In genomic region chr21:16532841-16533240, GRCh38 we compare ENCODE assay signal across 13 cellular contexts.
DNase-seq lines count a peak whose midpoint lies in the region; TF ChIP-seq lines count a peak whose summit lies in the region.
"Had no signal": no experiment of that assay in that cellular context is flagged by ENCODE, and none has a peak within 500 bp of the region (broad histone marks: within the 10 kb centered on the region; RNA-seq: fewer than 3 reads in every experiment).

No MANE protein-coding gene starts in this region.

- no peak overlapping the region for H3K4me3 Mint-ChIP-seq in activated naive CD4-positive, alpha-beta T cell treated with anti-CD3 and anti-CD28 coated beads for 36 hours
- H3K4me3 Mint-ChIP-seq: B cell; dendritic cell treated with granulocyte-macrophage colony-stimulating factor and Interleukin-4, amounts not matched to agents 40 ng/mL and 50 ng/mL, for 4 days had no signal

- CTCF ChIA-PET in activated naive CD4-positive, alpha-beta T cell treated with anti-CD3 and anti-CD28 coated beads for 36 hours (lab: Charles Lee), result no interaction called here

- DNase-seq in AG20443 (ENCODE audit: low spot score) (peak; percentile 26), amniotic epithelial cell (ENCODE audit: low read depth) (peak; percentile 26), fibroblast of the aortic adventitia (ENCODE audit: low read depth) (peak; percentile 74), sigmoid colon (no peak), GM13977 (ENCODE audit: low spot score) (no peak), amniotic stem cell (lab: John Stamatoyannopoulos, UW) (no peak), amygdala (lab: John Stamatoyannopoulos, UW) (no peak)
- DNase-seq in activated naive CD4-positive, alpha-beta T cell treated with anti-CD3 and anti-CD28 coated beads for 36 hours, result no peak
- DNase-seq: activated CD4-positive, alpha-beta T cell treated with anti-CD3 and anti-CD28 coated beads for 4 hours; KBM-7; NCI-H2029 had no signal

- peak overlapping the region; percentile 75 to 79 (median 78) for H3K27ac ChIP-seq in sigmoid colon

- TF ChIP-seq EP300 in sigmoid colon (IDR thresholded peaks at IDR 0.05), result no peak

- H3K9me3 Mint-ChIP-seq in activated naive CD4-positive, alpha-beta T cell treated with anti-CD3 and anti-CD28 coated beads for 36 hours, result peaks cover 7% of the 10 kb centered on the region

- no peaks in the 10 kb centered on the region for H3K36me3 Mint-ChIP-seq in activated naive CD4-positive, alpha-beta T cell treated with anti-CD3 and anti-CD28 coated beads for 36 hours (ENCODE audit: low read depth)

- peaks cover 0 to 14% (median 9%) of the 10 kb centered on the region in 4 donors for H3K4me1 ChIP-seq in sigmoid colon

- WGBS in sigmoid colon, 2 donors, result 76 to 81% methylated on average over 4 of the region's 4 CpGs

- H3K4me3 ChIP-seq in fibroblast of the aortic adventitia (ENCODE audit: low read depth, low read length) (no peak overlapping the region), sigmoid colon (no peak overlapping the region)

- TF ChIP-seq POLR2A in sigmoid colon (IDR thresholded peaks at IDR 0.05), result no peak

- no peaks in the 10 kb centered on the region for H3K27me3 ChIP-seq in sigmoid colon

- H3K9me3 ChIP-seq in sigmoid colon, result peaks cover 0 to 2% (median 0%) of the 10 kb centered on the region in 4 donors

- no peaks in the 10 kb centered on the region for H3K4me1 Mint-ChIP-seq in activated naive CD4-positive, alpha-beta T cell treated with anti-CD3 and anti-CD28 coated beads for 36 hours (ENCODE audit: low read depth)
- H3K4me1 Mint-ChIP-seq: B cell had no signal

- no peaks in the 10 kb centered on the region for H3K36me3 ChIP-seq in sigmoid colon

- H3K27ac Mint-ChIP-seq in activated naive CD4-positive, alpha-beta T cell treated with anti-CD3 and anti-CD28 coated beads for 36 hours, result no peak overlapping the region
- H3K27ac Mint-ChIP-seq: B cell; dendritic cell treated with granulocyte-macrophage colony-stimulating factor and Interleukin-4, amounts not matched to agents 40 ng/mL and 50 ng/mL, for 4 days had no signal

- TF ChIP-seq CTCF in fibroblast of the aortic adventitia (IDR thresholded peaks at IDR 0.05; ENCODE audit: insufficient read depth, low read length), result no peak
- no peak for TF ChIP-seq CTCF in sigmoid colon (IDR thresholded peaks at IDR 0.05)
- TF ChIP-seq CTCF in GM13977 (IDR thresholded peaks at IDR 0.05; ENCODE audit: extremely low read depth, insufficient read depth, missing control alignments), result no peak

- in situ Hi-C loops in GM13977 (cut with MboI; ENCODE audit: low pct_unique_long_range_greater_than_20kb, low sequenced_read_pairs, unreplicated experiment), result no loop called here

- intact Hi-C loops in sigmoid colon (cut with DNase I), result loop anchor here (10.0 kb wide), 2 partner anchors 52 to 108 kb away; no protein-coding TSS in a partner anchor
- intact Hi-C loops in activated naive CD4-positive, alpha-beta T cell treated with anti-CD3 and anti-CD28 coated beads for 36 hours (cut with micrococcal nuclease), result no loop called here

- H3K27me3 Mint-ChIP-seq in activated naive CD4-positive, alpha-beta T cell treated with anti-CD3 and anti-CD28 coated beads for 36 hours (ENCODE audit: low read depth), result peaks cover 3% of the 10 kb centered on the region
- H3K27me3 Mint-ChIP-seq: B cell; dendritic cell treated with granulocyte-macrophage colony-stimulating factor and Interleukin-4, amounts not matched to agents 40 ng/mL and 50 ng/mL, for 4 days had no signal

Comparison
In these comparisons a context has a peak if more than half of its experiments do, and no peak if none do; other contexts are left out.
1. DNase-seq: peak in AG20443 (single experiment), amniotic epithelial cell (single experiment) and fibroblast of the aortic adventitia (single experiment); none in sigmoid colon (single experiment), activated naive CD4-positive, alpha-beta T cell treated with anti-CD3 and anti-CD28 coated beads for 36 hours (single experiment), GM13977 (single experiment), amniotic stem cell (single experiment) and amygdala (0 of 56).